9 cellular contexts compared by ENCODE assay signal in the genomic region with DNA sequence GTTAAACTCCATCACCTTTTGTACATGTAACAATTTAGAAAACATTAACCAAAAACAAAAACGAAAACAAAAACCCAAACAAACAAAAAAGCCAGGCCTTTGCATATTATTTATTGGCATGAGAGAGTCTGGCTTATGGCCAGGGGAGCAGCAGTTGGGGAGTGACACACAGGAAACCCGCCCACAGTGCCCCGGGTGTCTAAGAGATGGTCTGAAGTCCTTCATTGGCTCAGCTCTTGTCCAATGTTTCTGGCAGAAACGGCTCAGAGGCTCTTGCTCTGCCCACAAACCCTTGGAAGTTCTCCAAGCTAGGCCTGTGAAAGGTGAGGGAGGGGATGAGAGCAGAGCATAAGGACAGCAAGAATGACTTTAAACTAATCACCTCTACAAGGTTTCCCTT.
DNase-seq lines count a peak whose midpoint lies in the region; ATAC-seq and TF ChIP-seq lines count a peak whose summit lies in the region.
"Had no signal": no experiment of that assay in that cellular context is flagged by ENCODE, and none has a peak within 500 bp of the region (broad histone marks: within the 10 kb centered on the region; RNA-seq: fewer than 3 reads in every experiment).

No MANE protein-coding gene starts in this region.

- H2AFZ ChIP-seq in mammary epithelial cell (ENCODE audit: low read depth, low read length) (peak overlapping the region; percentile 72), PC-9 (no peak overlapping the region), OCI-LY7 (ENCODE audit: low read length) (no peak overlapping the region)

- H3F3A ChIP-seq in PC-9 (ENCODE audit: insufficient read depth, low read depth): no peaks in the 10 kb centered on the region

- dilution Hi-C loops in mammary epithelial cell (cut with HindIII; ENCODE audit: low sequenced_read_pairs): no loop called here

- H3K9me3 Mint-ChIP-seq in naive thymus-derived CD8-positive, alpha-beta T cell: no peaks in the 10 kb centered on the region

- intact Hi-C loops in mammary epithelial cell (cut with micrococcal nuclease): no loop called here
- intact Hi-C loops in PC-9 (cut with micrococcal nuclease; ENCODE audit: unreplicated experiment): no loop called here
- intact Hi-C loops in OCI-LY7 (cut with micrococcal nuclease; ENCODE audit: unreplicated experiment): no loop called here

- H3K4me2 ChIP-seq in mammary epithelial cell (ENCODE audit: insufficient read depth, low read depth, low read length): peak overlapping the region; percentile 55
- H3K4me2 ChIP-seq in PC-9: no peak overlapping the region
- no peak overlapping the region for H3K4me2 ChIP-seq in OCI-LY7 (ENCODE audit: low read length)

- H3K4me3 Mint-ChIP-seq in naive thymus-derived CD8-positive, alpha-beta T cell: no peak overlapping the region

- H3K27ac ChIP-seq in mammary epithelial cell (ENCODE audit: insufficient read depth, low read depth, low read length) (no peak overlapping the region), PC-9 (no peak overlapping the region), OCI-LY7 (ENCODE audit: low read depth, low read length, poor library complexity, severe bottlenecking) (no peak overlapping the region)
- H3K27ac ChIP-seq: SJSA1 had no signal

- no peaks in the 10 kb centered on the region for H3K9me2 ChIP-seq in PC-9 (ENCODE audit: insufficient read depth)
- H3K9me2 ChIP-seq in OCI-LY7 (ENCODE audit: insufficient read depth, low read length): no peaks in the 10 kb centered on the region

- no peak overlapping the region for H3K4me3 ChIP-seq in mammary epithelial cell (replicated peaks in 1 of 3; ENCODE audit: insufficient read depth in 1 of 3, low read depth in 2 of 3, low read length in 3 of 3)
- H3K4me3 ChIP-seq in PC-9: no peak overlapping the region
- no peak overlapping the region for H3K4me3 ChIP-seq in OCI-LY7 (ENCODE audit: low read depth, low read length, poor library complexity, severe bottlenecking)
- H3K4me3 ChIP-seq: SJSA1 had no signal

- H3K36me3 ChIP-seq in mammary epithelial cell (ENCODE audit: insufficient read depth, low read length) (no peaks in the 10 kb centered on the region), PC-9 (ENCODE audit: low read depth) (no peaks in the 10 kb centered on the region), OCI-LY7 (ENCODE audit: insufficient read depth, low read length) (no peaks in the 10 kb centered on the region)
- H3K36me3 ChIP-seq: SJSA1 had no signal

- BruUV-seq in mammary epithelial cell (replicated peaks; lab: Mats Ljungman, UMichigan) (no TSS peak), PC-9 (replicated peaks; lab: Mats Ljungman, UMichigan) (no TSS peak), OCI-LY7 (replicated peaks; lab: Mats Ljungman, UMichigan) (no TSS peak)

- H3K36me3 Mint-ChIP-seq in naive thymus-derived CD8-positive, alpha-beta T cell: no peaks in the 10 kb centered on the region

- peak; percentile 39 for ATAC-seq in GM21381 (IDR thresholded peaks at IDR 0.05; ENCODE audit: unreplicated experiment)
- no peak for ATAC-seq in naive thymus-derived CD8-positive, alpha-beta T cell
- no peak for ATAC-seq in GM21515 (IDR thresholded peaks at IDR 0.05; ENCODE audit: unreplicated experiment)

- TF ChIP-seq CTCF in mammary epithelial cell (conservative IDR thresholded peaks at IDR 0.05 in 1 of 2, IDR thresholded peaks at IDR 0.05 in 1 of 2; ENCODE audit: extremely low read depth in 1 of 2, insufficient read depth in 1 of 2, low read depth in 1 of 2, low read length in 2 of 2): no peak
- TF ChIP-seq CTCF in PC-9 (conservative IDR thresholded peaks at IDR 0.05): no peak
- no peak for TF ChIP-seq CTCF in OCI-LY7 (conservative IDR thresholded peaks at IDR 0.05; ENCODE audit: low read length)

- H4K20me1 ChIP-seq in mammary epithelial cell (ENCODE audit: insufficient read depth, low read length) (no peaks in the 10 kb centered on the region), PC-9 (ENCODE audit: insufficient read depth) (no peaks in the 10 kb centered on the region), OCI-LY7 (ENCODE audit: insufficient read depth, low read length) (no peaks in the 10 kb centered on the region)

- no peaks in the 10 kb centered on the region for H3K9me3 ChIP-seq in mammary epithelial cell (replicated peaks; ENCODE audit: insufficient read depth, low read length)
- no peaks in the 10 kb centered on the region for H3K9me3 ChIP-seq in PC-9 (ENCODE audit: insufficient read depth, low read depth)
- no peaks in the 10 kb centered on the region for H3K9me3 ChIP-seq in OCI-LY7 (ENCODE audit: low read length)
- H3K9me3 ChIP-seq: SJSA1 had no signal

- in situ Hi-C loops in KBM-7 (cut with MboI; ENCODE audit: low pct_unique_long_range_greater_than_20kb, low sequenced_read_pairs): no loop called here
- in situ Hi-C loops in mammary epithelial cell (cut with MboI; ENCODE audit: low sequenced_read_pairs in 2 of 2): no loop called here

- peaks cover 18 to 38% (median 24%) of the 10 kb centered on the region in 4 donors for H3K4me1 Mint-ChIP-seq in naive thymus-derived CD8-positive, alpha-beta T cell

- peaks cover 18% of the 10 kb centered on the region for H3K4me1 ChIP-seq in mammary epithelial cell (ENCODE audit: insufficient read depth, low read length)
- no peaks in the 10 kb centered on the region for H3K4me1 ChIP-seq in PC-9 (replicated peaks; ENCODE audit: insufficient read depth)
- no peaks in the 10 kb centered on the region for H3K4me1 ChIP-seq in OCI-LY7 (ENCODE audit: insufficient read depth, low read length, poor library complexity, severe bottlenecking)
- H3K4me1 ChIP-seq: SJSA1 had no signal

- H3K79me2 ChIP-seq in mammary epithelial cell (ENCODE audit: insufficient read depth, low read length) (no peaks in the 10 kb centered on the region), PC-9 (ENCODE audit: low read depth) (no peaks in the 10 kb centered on the region), OCI-LY7 (ENCODE audit: insufficient read depth, low read depth, low read length) (no peaks in the 10 kb centered on the region)

- POLR2A ChIA-PET in naive thymus-derived CD8-positive, alpha-beta T cell (lab: Charles Lee): no interaction called here
- POLR2A ChIA-PET in PC-9 (lab: Charles Lee; ENCODE audit: unreplicated experiment) (no interaction called here), OCI-LY7 (lab: Charles Lee) (interaction anchor here (1.9 kb wide), 1 partner anchor 34 kb away, joined by 4 read pairs; no protein-coding TSS in a partner anchor)

- H3K27me3 Mint-ChIP-seq in naive thymus-derived CD8-positive, alpha-beta T cell: peaks cover 0 to 6% (median 4%) of the 10 kb centered on the region in 5 donors

- peak; percentile 90 for DNase-seq in DMS79 (lab: John Stamatoyannopoulos, UW)
- DNase-seq in KBM-7: peak; percentile 9
- DNase-seq in mammary epithelial cell: peak; percentile 50
- no peak for DNase-seq in naive thymus-derived CD8-positive, alpha-beta T cell
- DNase-seq in PC-9: no peak
- DNase-seq in OCI-LY7 (ENCODE audit: low spot score): no peak

- H3K9ac ChIP-seq in mammary epithelial cell (ENCODE audit: insufficient read depth, low read length): no peak overlapping the region

- CTCF ChIA-PET in mammary epithelial cell (lab: Charles Lee; ENCODE audit: low non-redundant PET) (no interaction called here), PC-9 (lab: Charles Lee) (no interaction called here), OCI-LY7 (lab: Charles Lee; ENCODE audit: unreplicated experiment) (no interaction called here)

- WGBS in mammary epithelial cell (ENCODE audit: low coverage, missing lambda C conversion rate): 34% methylated on average over 4 of the region's 4 CpGs

- no peaks in the 10 kb centered on the region for H3K27me3 ChIP-seq in mammary epithelial cell (ENCODE audit: insufficient read depth, low read length)
- no peaks in the 10 kb centered on the region for H3K27me3 ChIP-seq in PC-9 (ENCODE audit: insufficient read depth, low read depth)
- H3K27me3 ChIP-seq: SJSA1 had no signal

- H3K27ac Mint-ChIP-seq in naive thymus-derived CD8-positive, alpha-beta T cell: no peak overlapping the region

Comparison
In these comparisons a context has a peak if more than half of its experiments do, and no peak if none do; other contexts are left out.
1. DNase-seq: peak in DMS79 (single experiment), KBM-7 (single experiment) and mammary epithelial cell (single experiment); none in naive thymus-derived CD8-positive, alpha-beta T cell (0 of 10), PC-9 (0 of 2) and OCI-LY7 (single experiment).